ENCODE assay signal across 8 cellular contexts in the genomic region with DNA sequence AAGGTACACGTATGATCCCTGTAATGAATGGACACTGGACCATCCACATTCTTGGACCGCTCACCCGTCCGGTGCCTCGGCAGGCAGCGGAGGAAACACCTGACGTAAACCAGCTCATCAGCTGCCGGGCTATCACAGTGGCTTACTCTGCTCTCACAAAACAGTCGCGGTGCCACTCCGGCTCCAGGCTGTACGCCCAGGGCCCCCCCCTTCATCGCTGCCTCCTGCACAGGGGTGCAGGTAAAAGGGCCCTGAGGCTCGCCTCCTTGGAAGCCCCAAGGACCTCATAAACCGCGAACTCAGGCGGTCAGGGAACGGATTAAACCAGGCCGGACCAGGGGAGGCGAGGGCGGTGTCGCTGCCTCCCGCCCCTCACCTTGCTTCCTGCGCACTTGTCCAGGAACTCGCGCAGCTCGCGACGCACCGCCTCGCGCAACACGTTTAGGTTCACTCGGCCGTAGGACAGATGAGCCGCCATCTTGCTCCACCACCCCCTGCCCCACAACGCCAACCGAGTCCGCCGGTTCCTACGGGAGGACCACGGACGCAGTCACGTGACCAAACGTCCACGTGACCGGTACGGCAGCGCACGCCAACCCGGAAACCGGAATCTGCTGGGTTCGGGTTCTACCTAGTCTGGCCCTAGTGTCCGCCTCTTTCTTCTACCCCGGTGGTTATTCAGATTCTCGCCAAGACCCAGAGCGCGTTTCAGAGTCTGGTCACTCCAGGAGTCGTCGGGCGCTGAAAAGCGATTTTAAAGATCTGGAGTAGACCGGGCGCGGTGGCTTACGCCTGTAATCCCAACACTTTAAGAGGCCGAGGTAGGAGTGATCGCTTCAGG. TPM values are rescaled to one million over a fixed set of nuclear protein-coding genes. Genes with fewer than 3 reads are reported as not detected.
DNase-seq lines count a peak whose midpoint lies in the region; ATAC-seq, FAIRE-seq and TF ChIP-seq lines count a peak whose summit lies in the region.

A gene (minus strand): TSS at position 564 of the 841 bp plus-strand sequence. CDS start 86 bp downstream, at position 478.

- peak within 1 kb of the TSS; percentile 32; the same call in 1 of the 3 replicates for H2BK15ac ChIP-seq in IMR-90 (ENCODE audit: low read depth, low read length)

- no peaks in the 10 kb centered on the region for H3K9me3 Mint-ChIP-seq in mesothelial cell of epicardium

- CTCF ChIA-PET in IMR-90 (lab: Yijun Ruan, JAX) (interaction anchor here (0.6 kb wide), 1 partner anchor 388 kb away, joined by 3 read pairs; no protein-coding TSS in a partner anchor), OCI-LY7 (lab: Charles Lee; ENCODE audit: unreplicated experiment) (no interaction called here), endothelial cell of umbilical vein (lab: Charles Lee) (interaction anchor here (0.7 kb wide), 1 partner anchor 90 kb away, joined by 3 read pairs; no protein-coding TSS in a partner anchor)

- peak within 1 kb of the TSS; percentile 99 for H3K27ac Mint-ChIP-seq in mesothelial cell of epicardium

- dilution Hi-C loops in IMR-90 (cut with HindIII; ENCODE audit: low sequenced_read_pairs, unreplicated experiment) (no loop called here), endothelial cell of umbilical vein (cut with MboI; ENCODE audit: extremely low pct_ligation_motif_present, low sequenced_read_pairs) (no loop called here)

- H4K91ac ChIP-seq in IMR-90 (ENCODE audit: insufficient read depth, low read depth, low read length): peak within 1 kb of the TSS; percentile 90; the same call in 1 of the 2 replicates

- ATAC-seq in GM21528 (IDR thresholded peaks at IDR 0.05; ENCODE audit: low FRiP score, unreplicated experiment) (peak; percentile 83), IMR-90 (ENCODE audit: low read depth) (peak; percentile 91)

- H3K4me1 ChIP-seq in IMR-90 (ENCODE audit: control insufficient read depth, insufficient read depth, low read length) (peaks cover 1% of the 10 kb centered on the region; the same call in 1 of the 2 replicates), OCI-LY7 (ENCODE audit: insufficient read depth, low read length, poor library complexity, severe bottlenecking) (peaks cover 17% of the 10 kb centered on the region), endothelial cell of umbilical vein (ENCODE audit: control insufficient read depth, extremely low read depth, insufficient read depth, low read length) (peaks cover 12% of the 10 kb centered on the region)

- peaks cover 11% of the 10 kb centered on the region for H3K36me3 Mint-ChIP-seq in mesothelial cell of epicardium

- H3K4me3 ChIP-seq in IMR-90 (ENCODE audit: insufficient read depth, low read depth, low read length) (peak within 1 kb of the TSS; percentile 71), OCI-LY7 (ENCODE audit: low read depth, low read length, poor library complexity, severe bottlenecking) (peak within 1 kb of the TSS; percentile 93), endothelial cell of umbilical vein (replicated peaks in 1 of 3; ENCODE audit: insufficient read depth in 1 of 3, low read depth in 1 of 3, low read length in 3 of 3) (peak within 1 kb of the TSS; percentile 48 to 86 (median 66))

- H3K18ac ChIP-seq in IMR-90 (ENCODE audit: low read depth, low read length): peak within 1 kb of the TSS; percentile 43

- peaks cover 19% of the 10 kb centered on the region; the same call in 1 of the 2 replicates for H3K79me2 ChIP-seq in OCI-LY7 (ENCODE audit: insufficient read depth, low read depth, low read length)
- H3K79me2 ChIP-seq in endothelial cell of umbilical vein (ENCODE audit: control insufficient read depth, insufficient read depth, low read length): peaks cover 3% of the 10 kb centered on the region

- H2BK120ac ChIP-seq in IMR-90 (ENCODE audit: low read depth, low read length): peak within 1 kb of the TSS; percentile 64; the same call in 1 of the 2 replicates

- H3K79me1 ChIP-seq in IMR-90 (ENCODE audit: low read depth in 1 of 2, low read length in 2 of 2): peaks cover 9 to 17% of the 10 kb centered on the region in 2 experiments; a peak in 3 of 4 replicates

- H3K36me3 ChIP-seq in IMR-90 (ENCODE audit: control insufficient read depth, insufficient read depth, low read length) (peaks cover 8% of the 10 kb centered on the region), OCI-LY7 (ENCODE audit: insufficient read depth, low read length) (peaks cover 22% of the 10 kb centered on the region; the same call in 1 of the 2 replicates), endothelial cell of umbilical vein (ENCODE audit: control insufficient read depth in 2 of 2, extremely low read depth in 1 of 2, insufficient read depth in 2 of 2, low read length in 2 of 2) (peaks cover 1 to 4% of the 10 kb centered on the region in 2 experiments)

- peak within 1 kb of the TSS; percentile 91 for H4K5ac ChIP-seq in IMR-90 (ENCODE audit: low read depth, low read length)

- H2BK20ac ChIP-seq in IMR-90 (ENCODE audit: low read depth, low read length): no peak within 1 kb of the TSS

- H3K9me3 ChIP-seq in IMR-90 (ENCODE audit: control insufficient read depth, insufficient read depth, low read length): no peaks in the 10 kb centered on the region
- no peaks in the 10 kb centered on the region for H3K9me3 ChIP-seq in OCI-LY7 (ENCODE audit: low read length)
- no peaks in the 10 kb centered on the region for H3K9me3 ChIP-seq in endothelial cell of umbilical vein (replicated peaks; ENCODE audit: control insufficient read depth, insufficient read depth, low read length)

- peak within 1 kb of the TSS; percentile 90 for H3K4me3 Mint-ChIP-seq in mesothelial cell of epicardium

- H3K4me2 ChIP-seq in IMR-90 (ENCODE audit: low read depth, low read length): peak within 1 kb of the TSS; percentile 95
- H3K4me2 ChIP-seq in OCI-LY7 (ENCODE audit: low read length): peak within 1 kb of the TSS; percentile 98
- peak within 1 kb of the TSS; percentile 76 for H3K4me2 ChIP-seq in endothelial cell of umbilical vein (ENCODE audit: insufficient read depth, low read length)

- H3K9ac ChIP-seq in IMR-90 (ENCODE audit: low read depth, low read length): peak within 1 kb of the TSS; percentile 85
- H3K9ac ChIP-seq in endothelial cell of umbilical vein (replicated peaks; ENCODE audit: extremely low read depth, insufficient read depth, low read length): peak within 1 kb of the TSS; percentile 89

- TF ChIP-seq RAD21 in IMR-90 (IDR thresholded peaks at IDR 0.05; ENCODE audit: low read length): 0 out of 2 replicates have a peak, but pooled peaks have one; percentile 16

- peak; percentile 97 for FAIRE-seq in endothelial cell of umbilical vein (lab: Jason Lieb, UNC)

- no TSS peak for BruUV-seq in IMR-90 (replicated peaks; lab: Mats Ljungman, UMichigan)
- BruUV-seq in OCI-LY7 (replicated peaks; lab: Mats Ljungman, UMichigan): TSS peak; percentile 76
- BruUV-seq in endothelial cell of umbilical vein (replicated peaks; lab: Mats Ljungman, UMichigan): TSS peak; percentile 54

- H2AK9ac ChIP-seq in IMR-90 (replicated peaks; ENCODE audit: low read depth, low read length, poor library complexity): peak within 1 kb of the TSS; percentile 80

- H4K20me1 ChIP-seq in IMR-90 (ENCODE audit: insufficient read depth, low read length) (no peaks in the 10 kb centered on the region), OCI-LY7 (ENCODE audit: insufficient read depth, low read length) (no peaks in the 10 kb centered on the region), endothelial cell of umbilical vein (replicated peaks; ENCODE audit: control insufficient read depth, extremely low read depth, insufficient read depth, low read length) (no peaks in the 10 kb centered on the region)

- peak within 1 kb of the TSS; percentile 88 for H3K14ac ChIP-seq in IMR-90 (replicated peaks; ENCODE audit: low read depth, low read length)

- H3K27me3 ChIP-seq in IMR-90 (ENCODE audit: control insufficient read depth, insufficient read depth, low read length): no peaks in the 10 kb centered on the region
- H3K27me3 ChIP-seq in endothelial cell of umbilical vein (ENCODE audit: control insufficient read depth in 2 of 2, insufficient read depth in 2 of 2, low read length in 2 of 2): no peaks in the 10 kb centered on the region

- H3K9me1 ChIP-seq in IMR-90 (ENCODE audit: insufficient read depth, low read length): no peaks in the 10 kb centered on the region
- H3K9me1 ChIP-seq in endothelial cell of umbilical vein (replicated peaks; ENCODE audit: control insufficient read depth, extremely low read depth, insufficient read depth, low read length): no peaks in the 10 kb centered on the region

- intact Hi-C loops in IMR-90 (cut with micrococcal nuclease) (no loop called here), OCI-LY7 (cut with micrococcal nuclease; ENCODE audit: unreplicated experiment) (no loop called here), endothelial cell of umbilical vein (cut with micrococcal nuclease) (loop anchor here (1.0 kb wide), 1 partner anchor 40 kb away; a partner anchor contains a TSS)

- H3K27me3 Mint-ChIP-seq in mesothelial cell of epicardium (ENCODE audit: low read depth): peaks cover 3% of the 10 kb centered on the region

- TF ChIP-seq CTCF in IMR-90 (conservative IDR thresholded peaks at IDR 0.05; ENCODE audit: low read depth, low read length): no peak
- no peak for TF ChIP-seq CTCF in OCI-LY7 (conservative IDR thresholded peaks at IDR 0.05; ENCODE audit: low read length)
- no peak for TF ChIP-seq CTCF in endothelial cell of umbilical vein (IDR thresholded peaks at IDR 0.05; ENCODE audit: extremely low read depth in 1 of 2, insufficient read depth in 1 of 2, low read depth in 1 of 2, low read length in 2 of 2)
- no peak for TF ChIP-seq CTCF in mesothelial cell of epicardium (IDR thresholded peaks at IDR 0.05; ENCODE audit: unreplicated experiment)

- H3K4ac ChIP-seq in IMR-90 (ENCODE audit: low read depth, low read length): peak within 1 kb of the TSS; percentile 86

- 0% methylated on average over 50 of the region's 68 CpGs; no CpG with 5 or more reads in 1 of the 2 experiments for WGBS in IMR-90 (ENCODE audit: extremely low coverage in 2 of 2, insufficient read length in 1 of 2), 2 experiments

- in situ Hi-C loops in IMR-90 (cut with MboI; ENCODE audit: low sequenced_read_pairs): no loop called here

- H3K23ac ChIP-seq in IMR-90 (ENCODE audit: low read depth, low read length): peak within 1 kb of the TSS; percentile 41

- peak within 1 kb of the TSS; percentile 70 for H2BK5ac ChIP-seq in IMR-90 (ENCODE audit: low read depth, low read length, poor library complexity, severe bottlenecking)

- POLR2A ChIA-PET in IMR-90 (lab: Charles Lee; ENCODE audit: unreplicated experiment): interaction anchor here (0.5 to 0.6 kb wide), 2 partner anchors 12 to 72 kb away, joined by 3 to 8 read pairs; no protein-coding TSS in a partner anchor
- POLR2A ChIA-PET in OCI-LY7 (lab: Charles Lee): interaction anchor here (0.6 to 1.4 kb wide), 5 partner anchors 9 to 1456 kb away, joined by 3 to 8 read pairs (median 4); no protein-coding TSS in a partner anchor
- POLR2A ChIA-PET in endothelial cell of umbilical vein (lab: Charles Lee): interaction anchor here (0.7 kb wide), 1 partner anchor 910 kb away, joined by 4 read pairs; no protein-coding TSS in a partner anchor

- H2AFZ ChIP-seq in IMR-90 (replicated peaks; ENCODE audit: low read length, poor library complexity): peak within 1 kb of the TSS; percentile 98
- H2AFZ ChIP-seq in OCI-LY7 (ENCODE audit: low read length): peak within 1 kb of the TSS; percentile 93
- peak within 1 kb of the TSS; percentile 42 for H2AFZ ChIP-seq in endothelial cell of umbilical vein (ENCODE audit: low read depth, low read length)

- peak within 1 kb of the TSS; percentile 85 to 99 for H4K8ac ChIP-seq in IMR-90 (ENCODE audit: low read depth in 2 of 2, low read length in 2 of 2)

- DNase-seq in DMS 273 (lab: John Stamatoyannopoulos, UW; ENCODE audit: unreplicated experiment) (peak; percentile 97), IMR-90 (peak; percentile 99), OCI-LY7 (ENCODE audit: low spot score) (peak; percentile 100), activated T-cell treated with anti-CD3 and anti-CD28 coated beads for 1 hour (ENCODE audit: low read depth) (peak; percentile 83), endothelial cell of umbilical vein (ENCODE audit: low read depth, low spot score) (peak; percentile 97), mesothelial cell of epicardium (ENCODE audit: low spot score in 2 of 2, unreplicated experiment in 2 of 2) (peak; percentile 94 to 97)
- DNase-seq in stimulated activated CD8-positive, alpha-beta memory T cell treated with anti-CD3 and anti-CD28 coated beads, Interleukin-15, amount 100 ng/mL, for 4 hours (ENCODE audit: low read depth in 2 of 2): peak; percentile 83

- H2AK5ac ChIP-seq in IMR-90 (ENCODE audit: low read depth, low read length): peak within 1 kb of the TSS; percentile 9

- peak within 1 kb of the TSS; percentile 72 for H3K56ac ChIP-seq in IMR-90 (ENCODE audit: extremely low read depth, insufficient read depth, low read length)

- peak within 1 kb of the TSS; percentile 75 for H3K27ac ChIP-seq in IMR-90 (ENCODE audit: insufficient read depth, low read length)
- peak within 1 kb of the TSS; percentile 80 for H3K27ac ChIP-seq in OCI-LY7 (ENCODE audit: low read depth, low read length, poor library complexity, severe bottlenecking)
- H3K27ac ChIP-seq in endothelial cell of umbilical vein (ENCODE audit: insufficient read depth, low read depth, low read length): peak within 1 kb of the TSS; percentile 59

- no peaks in the 10 kb centered on the region for H3K9me2 ChIP-seq in OCI-LY7 (ENCODE audit: insufficient read depth, low read length)

- TF ChIP-seq POLR2A in IMR-90 (IDR thresholded peaks at IDR 0.05; ENCODE audit: low read depth, low read length): peak; percentile 78
- peak; percentile 91 for TF ChIP-seq POLR2A in endothelial cell of umbilical vein (IDR thresholded peaks at IDR 0.05; ENCODE audit: low read depth, low read length)

- H3K4me1 Mint-ChIP-seq in mesothelial cell of epicardium: peaks cover 9% of the 10 kb centered on the region

RNA-seq across cellular contexts. Expression of the gene that starts here (rescaled TPM):
- total RNA-seq in IMR-90 (2012; rRNA removed) (20.3 and 21.4 TPM in 2 replicates), OCI-LY7 (2022) (29.0 and 35.6 TPM in 2 replicates), endothelial cell of umbilical vein (22.4 and 23.1 TPM in 2 replicates), mesothelial cell of epicardium (24.9 to 28.4 TPM (median 27.2 TPM) in 3 replicates)
- polyA plus RNA-seq in IMR-90 (2012; rRNA removed) (14.0 and 14.3 TPM in 2 replicates), endothelial cell of umbilical vein (12.1 and 13.5 TPM in 2 replicates)
- polyA plus RNA-seq in IMR-90 (2012; cell fraction: cytosol; rRNA removed): 6.3 and 11.3 TPM in 2 replicates
- 4.7 and 15.0 TPM in 2 replicates for polyA plus RNA-seq in IMR-90 (2012; cell fraction: nucleus; rRNA removed; ENCODE audit: low replicate concordance)
- 21.1 and 22.2 TPM in 2 replicates for total RNA-seq in OCI-LY7 (2014; rRNA removed; shearing (Covaris generic))
- polyA plus RNA-seq in endothelial cell of umbilical vein (2011; cell fraction: cytosol; rRNA removed): 12.4 and 14.8 TPM in 2 replicates
- polyA plus RNA-seq in endothelial cell of umbilical vein (2011; cell fraction: nucleus; rRNA removed): 13.1 and 13.2 TPM in 2 replicates
- 22.0 and 24.5 TPM in 2 replicates for polyA plus RNA-seq in endothelial cell of umbilical vein (2012)
- polyA minus RNA-seq in endothelial cell of umbilical vein: 11.2 and 12.9 TPM in 2 replicates
- polyA minus RNA-seq in endothelial cell of umbilical vein (2011; cell fraction: cytosol; rRNA and poly(A)+ RNA removed): 16.0 TPM
- polyA minus RNA-seq in endothelial cell of umbilical vein (2011; cell fraction: nucleus; rRNA and poly(A)+ RNA removed): 10.0 and 14.5 TPM in 2 replicates

Comparison
In these comparisons a context has a peak if more than half of its experiments do, and no peak if none do; other contexts are left out.
1. Peak in every context shown above with its lines: DNase-seq, ATAC-seq, H3K4me3 ChIP-seq and H3K27ac ChIP-seq.
2. H2AFZ ChIP-seq: peak in every context shown above with its lines; median percentile 98 in IMR-90; 93 in OCI-LY7; 42 in endothelial cell of umbilical vein.